In genomic region chr10:92756233-92757065, GRCh38 we compare ENCODE assay signal across 8 cellular contexts.
DNase-seq lines count a peak whose midpoint lies in the region; ATAC-seq and TF ChIP-seq lines count a peak whose summit lies in the region.

No MANE protein-coding gene starts in this region.

- H3K27me3 Mint-ChIP-seq in CD14-positive monocyte (ENCODE audit: low read depth in 3 of 3) = peaks cover 0 to 3% (median 0%) of the 10 kb centered on the region in 3 donors

- no peaks in the 10 kb centered on the region for H3K36me3 ChIP-seq in left lung

- H3K27me3 ChIP-seq in left lung = no peaks in the 10 kb centered on the region

- H3K27ac ChIP-seq in left lung = peak overlapping the region; percentile 70 to 89

- H3K9me3 ChIP-seq in left lung = no peaks in the 10 kb centered on the region

- peaks cover 18 to 63% of the 10 kb centered on the region in 2 donors for H3K4me1 ChIP-seq in left lung

- ATAC-seq in HG03108 (IDR thresholded peaks at IDR 0.05; ENCODE audit: unreplicated experiment) (peak; percentile 72), left lung (no peak)

- peak overlapping the region; percentile 72 to 90 for H3K4me3 Mint-ChIP-seq in CD14-positive monocyte

- TF ChIP-seq CTCF in CD14-positive monocyte (IDR thresholded peaks at IDR 0.05) (no peak), left lung (IDR thresholded peaks at IDR 0.05) (no peak)

- peaks cover 0 to 4% of the 10 kb centered on the region in 2 donors for H3K36me3 Mint-ChIP-seq in CD14-positive monocyte

- intact Hi-C loops in CD14-positive monocyte (cut with micrococcal nuclease) = loop anchor here (2.0 to 10.0 kb wide), 4 partner anchors 14 to 91 kb away; partner anchors contain the start of gene EXOC6 (in 1 of the 2)
- intact Hi-C loops in left lung (cut with DNase I) = loop anchor here in 1 of 2 donors (10.0 kb wide), 1 partner anchor 52 kb away; no protein-coding TSS in a partner anchor

- H3K27ac Mint-ChIP-seq in CD14-positive monocyte = peak overlapping the region; percentile 82 to 98 (median 95)

- H3K4me1 Mint-ChIP-seq in CD14-positive monocyte = peaks cover 85% of the 10 kb centered on the region

- H3K4me3 ChIP-seq in left lung = no peak overlapping the region

- DNase-seq in CD14-positive monocyte (ENCODE audit: low spot score) = no peak
- DNase-seq in GM19240 (ENCODE audit: insufficient read length, low spot score) = peak; percentile 50
- DNase-seq in RPMI7951 (ENCODE audit: low read depth) = peak; percentile 36
- DNase-seq in left lung = no peak
- no peak for DNase-seq in retina
- no peak for DNase-seq in DMS114 treated with DMSO at 0.1 percent for 48 hours (lab: John Stamatoyannopoulos, UW; ENCODE audit: unreplicated experiment)
- no peak for DNase-seq in SK-N-DZ (ENCODE audit: low spot score)

- peaks cover 0 to 4% (median 3%) of the 10 kb centered on the region in 7 donors for H3K9me3 Mint-ChIP-seq in CD14-positive monocyte

Comparison
In these comparisons a context has a peak if more than half of its experiments do, and no peak if none do; other contexts are left out.
1. DNase-seq: peak in GM19240 (single experiment) and RPMI7951 (single experiment); none in CD14-positive monocyte (single experiment), left lung (0 of 2), retina (single experiment), DMS114 treated with DMSO at 0.1 percent for 48 hours (single experiment) and SK-N-DZ (single experiment).